Comparison of ENCODE assay signal across 1 cellular context in genomic region chr17:76032073-76032779, GRCh38.
TF ChIP-seq lines count a peak whose summit lies in the region.

No MANE protein-coding gene starts in this region.

TF ChIP-seq in H1, 55 proteins besides CTCF, POLR2A, EP300 and RAD21:
- TF ChIP-seq E2F6 (IDR thresholded peaks at IDR 0.05) (peak; percentile 28; the same call in 1 of the 2 replicates), RBBP5 (IDR thresholded peaks at IDR 0.05; ENCODE audit: borderline replicate concordance, low read depth, low read length) (no peak)
